19 cellular contexts compared by ENCODE assay signal in the genomic region with DNA sequence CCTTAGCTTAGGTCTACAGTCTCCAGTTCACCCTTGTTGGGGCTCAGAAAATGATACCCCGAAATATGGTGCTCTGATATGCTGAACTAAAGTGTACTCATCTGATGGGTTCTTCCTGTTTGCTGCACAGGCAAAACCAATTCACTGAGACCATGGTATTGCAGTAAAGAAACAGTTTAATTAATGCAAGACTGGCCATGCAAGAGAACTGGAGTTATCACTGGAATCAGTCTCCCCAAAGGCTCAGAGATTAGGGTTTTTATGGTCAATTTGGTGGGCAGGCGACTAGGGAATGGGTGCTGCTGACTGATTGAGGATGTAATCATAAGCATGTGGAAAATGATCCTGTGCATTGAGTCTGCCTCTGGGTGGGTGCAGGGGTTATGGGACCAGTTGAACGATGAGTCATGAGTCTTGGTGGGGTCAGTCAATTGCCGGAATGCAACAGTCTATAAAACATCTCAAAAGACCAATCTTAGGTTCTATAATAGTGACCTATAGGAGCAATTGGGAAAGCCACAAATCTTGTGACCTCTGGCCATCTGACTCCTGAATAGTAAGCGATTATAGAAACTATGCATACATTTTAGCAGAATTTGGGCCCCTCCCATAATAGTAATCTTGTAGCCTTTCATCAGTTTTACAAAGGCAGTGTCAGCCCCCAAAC.
DNase-seq lines count a peak whose midpoint lies in the region; ATAC-seq, FAIRE-seq and TF ChIP-seq lines count a peak whose summit lies in the region.
"Had no signal": no experiment of that assay in that cellular context is flagged by ENCODE, and none has a peak within 500 bp of the region (broad histone marks: within the 10 kb centered on the region; RNA-seq: fewer than 3 reads in every experiment).

No MANE protein-coding gene starts in this region.

- H3K4ac ChIP-seq in IMR-90 (ENCODE audit: low read depth, low read length), result peak overlapping the region; percentile 97

- peak overlapping the region; percentile 98 for H2AK5ac ChIP-seq in IMR-90 (ENCODE audit: low read depth, low read length)

- H2AK9ac ChIP-seq in IMR-90 (replicated peaks; ENCODE audit: low read depth, low read length, poor library complexity), result no peak overlapping the region

- H3K27me3 ChIP-seq in IMR-90 (ENCODE audit: control insufficient read depth, insufficient read depth, low read length), result no peaks in the 10 kb centered on the region
- no peaks in the 10 kb centered on the region for H3K27me3 ChIP-seq in astrocyte (ENCODE audit: insufficient read depth, low read length)
- no peaks in the 10 kb centered on the region for H3K27me3 ChIP-seq in right cardiac atrium (ENCODE audit: control insufficient read depth, insufficient read depth)
- H3K27me3 ChIP-seq: MG63 had no signal

- no peak overlapping the region for H2AFZ ChIP-seq in IMR-90 (replicated peaks; ENCODE audit: low read length, poor library complexity)
- H2AFZ ChIP-seq in astrocyte (ENCODE audit: low read depth, low read length), result no peak overlapping the region

- peaks cover 16% of the 10 kb centered on the region for H3K4me1 Mint-ChIP-seq in astrocyte (ENCODE audit: low read depth, unreplicated experiment)
- peaks cover 26% of the 10 kb centered on the region for H3K4me1 Mint-ChIP-seq in nephron

- H3K4me3 Mint-ChIP-seq in astrocyte (ENCODE audit: unreplicated experiment) (no peak overlapping the region), nephron (no peak overlapping the region)

- peak overlapping the region; percentile 100 for H2BK20ac ChIP-seq in IMR-90 (ENCODE audit: low read depth, low read length)

- no peak for TF ChIP-seq CTCF in IMR-90 (conservative IDR thresholded peaks at IDR 0.05; ENCODE audit: low read depth, low read length)
- TF ChIP-seq CTCF in astrocyte (IDR thresholded peaks at IDR 0.05; ENCODE audit: insufficient read depth, low read depth, low read length), result no peak
- TF ChIP-seq CTCF in nephron (IDR thresholded peaks at IDR 0.05; ENCODE audit: unreplicated experiment in 3 of 3), result no peak
- no peak for TF ChIP-seq CTCF in kidney (IDR thresholded peaks at IDR 0.05; ENCODE audit: borderline replicate concordance, extremely low read depth, insufficient read depth)

- dilution Hi-C loops in IMR-90 (cut with HindIII; ENCODE audit: low sequenced_read_pairs, unreplicated experiment), result no loop called here

- intact Hi-C loops in IMR-90 (cut with micrococcal nuclease), result loop anchor here (5.0 to 10.0 kb wide), 2 partner anchors 64 to 489 kb away; no protein-coding TSS in a partner anchor
- intact Hi-C loops in right cardiac atrium (cut with DNase I), result no loop called here
- intact Hi-C loops in kidney (cut with DNase I), result no loop called here

- peak overlapping the region; percentile 76 to 87 for H4K8ac ChIP-seq in IMR-90 (ENCODE audit: low read depth in 2 of 2, low read length in 2 of 2)

- TF ChIP-seq POLR2A in IMR-90 (IDR thresholded peaks at IDR 0.05; ENCODE audit: low read depth, low read length), result no peak

- H2BK120ac ChIP-seq in IMR-90 (ENCODE audit: low read depth, low read length), result peak overlapping the region; percentile 99

- H2BK15ac ChIP-seq in IMR-90 (ENCODE audit: low read depth, low read length), result peak overlapping the region; percentile 96; the same call in 2 of the 3 replicates

- FAIRE-seq in astrocyte (lab: Jason Lieb, UNC) (no peak), kidney (lab: Jason Lieb, UNC) (no peak)
- FAIRE-seq: GM12891, GM19239 had no signal

- H3K9me1 ChIP-seq in IMR-90 (ENCODE audit: insufficient read depth, low read length), result peaks cover 13% of the 10 kb centered on the region

- peaks cover 18% of the 10 kb centered on the region for H3K4me1 ChIP-seq in IMR-90 (ENCODE audit: control insufficient read depth, insufficient read depth, low read length)
- peaks cover 24% of the 10 kb centered on the region for H3K4me1 ChIP-seq in astrocyte (ENCODE audit: insufficient read depth, low read length)
- peaks cover 2% of the 10 kb centered on the region for H3K4me1 ChIP-seq in right cardiac atrium (ENCODE audit: control insufficient read depth, insufficient read depth, low read length)
- peaks cover 0 to 3% of the 10 kb centered on the region in 2 donors for H3K4me1 ChIP-seq in kidney (ENCODE audit: control insufficient read depth in 1 of 2, insufficient read depth in 1 of 2, low read depth in 1 of 2, low read length in 2 of 2)

- in situ Hi-C loops in IMR-90 (cut with MboI; ENCODE audit: low sequenced_read_pairs), result no loop called here

- peak overlapping the region; percentile 33; the same call in 1 of the 2 replicates for H3K23ac ChIP-seq in IMR-90 (ENCODE audit: low read depth, low read length)

- H3K27me3 Mint-ChIP-seq in astrocyte (ENCODE audit: low read depth, unreplicated experiment) (no peaks in the 10 kb centered on the region), nephron (ENCODE audit: low read depth) (no peaks in the 10 kb centered on the region)

- H3K27ac ChIP-seq in IMR-90 (ENCODE audit: insufficient read depth, low read length) (peak overlapping the region; percentile 98), astrocyte (ENCODE audit: low read depth, low read length) (no peak overlapping the region), right cardiac atrium (ENCODE audit: low read length) (no peak overlapping the region), kidney (ENCODE audit: low read depth in 2 of 2, low read length in 2 of 2) (no peak overlapping the region)
- H3K27ac ChIP-seq: C4-2B, HL-60, KMS-11, RWPE1 had no signal

- H3K4me2 ChIP-seq in IMR-90 (ENCODE audit: low read depth, low read length), result no peak overlapping the region
- peak overlapping the region; percentile 10 for H3K4me2 ChIP-seq in astrocyte (ENCODE audit: low read length)
- H3K4me2 ChIP-seq: KMS-11, SK-N-SH had no signal

- H3K18ac ChIP-seq in IMR-90 (ENCODE audit: low read depth, low read length), result peak overlapping the region; percentile 99

- H3K9me3 Mint-ChIP-seq in astrocyte (ENCODE audit: unreplicated experiment) (peaks cover 4% of the 10 kb centered on the region), nephron (no peaks in the 10 kb centered on the region)

- no peak overlapping the region for H3K27ac Mint-ChIP-seq in astrocyte (ENCODE audit: unreplicated experiment)
- peak overlapping the region in 2 of 3 experiments; percentile 62 to 64 for H3K27ac Mint-ChIP-seq in nephron

- 83% methylated on average over 1 of the region's 5 CpGs; no CpG with 5 or more reads in 1 of the 2 experiments for WGBS in IMR-90 (ENCODE audit: extremely low coverage in 2 of 2, insufficient read length in 1 of 2), 2 experiments
- WGBS in right cardiac atrium, result 87% methylated on average over 5 of the region's 5 CpGs

- H3K36me3 ChIP-seq in IMR-90 (ENCODE audit: control insufficient read depth, insufficient read depth, low read length) (no peaks in the 10 kb centered on the region), astrocyte (ENCODE audit: insufficient read depth, low read length) (no peaks in the 10 kb centered on the region), kidney (ENCODE audit: control insufficient read depth in 1 of 2, insufficient read depth in 2 of 2, low read length in 2 of 2) (no peaks in the 10 kb centered on the region)
- H3K36me3 ChIP-seq: MG63 had no signal

- no peaks in the 10 kb centered on the region for H4K20me1 ChIP-seq in IMR-90 (ENCODE audit: insufficient read depth, low read length)
- H4K20me1 ChIP-seq in astrocyte (ENCODE audit: insufficient read depth, low read length), result no peaks in the 10 kb centered on the region

- H3K4me3 ChIP-seq in IMR-90 (ENCODE audit: insufficient read depth, low read depth, low read length) (no peak overlapping the region), astrocyte (ENCODE audit: insufficient read depth, low read depth, low read length) (no peak overlapping the region), right cardiac atrium (ENCODE audit: low read length) (no peak overlapping the region), kidney (ENCODE audit: low read length in 2 of 2) (no peak overlapping the region)
- H3K4me3 ChIP-seq: MG63 had no signal

- H3K9me3 ChIP-seq in IMR-90 (ENCODE audit: control insufficient read depth, insufficient read depth, low read length), result no peaks in the 10 kb centered on the region
- H3K9me3 ChIP-seq in astrocyte (ENCODE audit: insufficient read depth, low read depth, low read length), result no peaks in the 10 kb centered on the region
- H3K9me3 ChIP-seq in right cardiac atrium (ENCODE audit: control insufficient read depth, low read length), result no peaks in the 10 kb centered on the region
- no peaks in the 10 kb centered on the region for H3K9me3 ChIP-seq in kidney (ENCODE audit: control insufficient read depth in 1 of 2, low read length in 2 of 2)
- H3K9me3 ChIP-seq: MG63, SK-N-SH had no signal

- DNase-seq in EH (ENCODE audit: low read depth) (peak; percentile 35), IMR-90 (no peak), astrocyte (ENCODE audit: low read depth) (no peak), right cardiac atrium (no peak), kidney (no peak)
- no peak for DNase-seq in effector CD8-positive, alpha-beta T cell (lab: John Stamatoyannopoulos, UW)
- DNase-seq: MG63, NCI-H1105, NCI-H187 treated with DMSO at 0.1 percent for 48 hours, NCI-H446 treated with DMSO at 0.1 percent for 48 hours, NCI-H82, SK-N-SH had no signal

- CTCF ChIA-PET in IMR-90 (lab: Yijun Ruan, JAX), result no interaction called here

- no peak for TF ChIP-seq RAD21 in IMR-90 (IDR thresholded peaks at IDR 0.05; ENCODE audit: low read length)

- H3K9ac ChIP-seq in IMR-90 (ENCODE audit: low read depth, low read length) (no peak overlapping the region), astrocyte (ENCODE audit: low read length) (no peak overlapping the region), kidney (ENCODE audit: low read length in 2 of 2) (no peak overlapping the region)
- H3K9ac ChIP-seq: KMS-11, SK-N-SH had no signal

- POLR2A ChIA-PET in IMR-90 (lab: Charles Lee; ENCODE audit: unreplicated experiment), result no interaction called here

- H3K56ac ChIP-seq in IMR-90 (ENCODE audit: extremely low read depth, insufficient read depth, low read length), result no peak overlapping the region

- H2BK5ac ChIP-seq in IMR-90 (ENCODE audit: low read depth, low read length, poor library complexity, severe bottlenecking), result peak overlapping the region; percentile 93

- peak overlapping the region; percentile 97 for H4K91ac ChIP-seq in IMR-90 (ENCODE audit: insufficient read depth, low read depth, low read length)

- H3K14ac ChIP-seq in IMR-90 (replicated peaks; ENCODE audit: low read depth, low read length), result peak overlapping the region; percentile 92

- H3K79me1 ChIP-seq in IMR-90 (ENCODE audit: low read depth in 1 of 2, low read length in 2 of 2), result no peaks in the 10 kb centered on the region

- H4K5ac ChIP-seq in IMR-90 (ENCODE audit: low read depth, low read length), result peak overlapping the region; percentile 24

- H3K36me3 Mint-ChIP-seq in astrocyte (ENCODE audit: low read depth, unreplicated experiment), result no peaks in the 10 kb centered on the region
- no peaks in the 10 kb centered on the region for H3K36me3 Mint-ChIP-seq in nephron (ENCODE audit: low read depth)

- H3K79me2 ChIP-seq in astrocyte (ENCODE audit: insufficient read depth, low read length), result no peaks in the 10 kb centered on the region

- ATAC-seq in IMR-90 (ENCODE audit: low read depth), result no peak
- no peak for ATAC-seq in right cardiac atrium

- BruUV-seq in IMR-90 (replicated peaks; lab: Mats Ljungman, UMichigan), result no TSS peak

TF ChIP-seq in IMR-90, 13 proteins besides CTCF, POLR2A, EP300 and RAD21 (continues in another document):
- no peak for TF ChIP-seq MAZ (IDR thresholded peaks at IDR 0.05; ENCODE audit: borderline replicate concordance, low read depth, low read length)
